In the genomic region with DNA sequence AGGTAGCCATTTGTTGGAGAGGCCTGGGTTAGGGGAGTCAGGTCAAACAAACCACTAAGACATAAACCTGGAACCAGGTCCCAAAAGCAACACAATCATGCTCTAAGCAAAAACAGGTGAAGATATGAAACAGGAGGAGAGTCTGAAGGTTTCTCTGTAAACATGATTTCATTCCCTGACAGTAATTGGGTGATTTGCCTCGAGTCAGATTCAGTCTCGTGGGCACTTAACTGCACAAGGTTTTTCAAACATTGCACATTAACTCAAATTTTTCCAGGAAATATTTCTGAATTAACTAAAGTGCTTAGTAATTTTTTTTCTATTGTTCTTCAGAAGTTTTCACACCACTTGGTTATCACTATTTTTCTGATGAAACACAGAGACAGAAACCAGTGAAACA, we compare ENCODE assay signal across 25 cellular contexts.
"Had no signal": no experiment of that assay in that cellular context is flagged by ENCODE, and none has a peak within 500 bp of the region (broad histone marks: within the 10 kb centered on the region; RNA-seq: fewer than 3 reads in every experiment).

No MANE protein-coding gene starts in this region.

- H3K27ac Mint-ChIP-seq: memory B cell; natural killer cell; neural progenitor cell; stimulated activated memory B cell treated with anti-CD40 and anti-IgM and Interleukin-4, amounts not matched to agents 10 μg/mL and 1 μg/mL and 100 μg/mL, for 72 hours; type B pancreatic cell had no signal

- H2AFZ ChIP-seq: hepatocyte, neural progenitor cell, parathyroid adenoma had no signal

- H3K27me3 ChIP-seq: dorsolateral prefrontal cortex, hepatocyte, neural progenitor cell, sigmoid colon, spleen, testis, tibial artery had no signal

- ATAC-seq: left lobe of liver; natural killer cell; right cardiac atrium; stimulated activated memory B cell treated with anti-CD40 and anti-IgM and Interleukin-4, amounts not matched to agents 10 μg/mL and 1 μg/mL and 100 μg/mL, for 72 hours; stimulated activated naive CD8-positive, alpha-beta T cell treated with anti-CD3 and anti-CD28 coated beads, Interleukin-15, Interleukin-2, amounts not matched to agents 100 U/mL and 50 U/mL, for 24 hours had no signal

- DNase-seq: dorsolateral prefrontal cortex; effector CD4-positive, alpha-beta T cell; head of caudate nucleus; kidney; natural killer cell; right cardiac atrium; sigmoid colon; spleen; stimulated activated CD4-positive, alpha-beta T cell treated with anti-CD3 and anti-CD28 coated beads, Interleukin-4, amount 100 ng/mL, for 4 hours; stimulated activated naive CD8-positive, alpha-beta T cell treated with anti-CD3 and anti-CD28 coated beads, Interleukin-15, Interleukin-2, amounts not matched to agents 100 U/mL and 50 U/mL, for 24 hours; substantia nigra; testis; tibial artery had no signal

- H3K4me3 Mint-ChIP-seq: memory B cell; natural killer cell; neural progenitor cell; stimulated activated memory B cell treated with anti-CD40 and anti-IgM and Interleukin-4, amounts not matched to agents 10 μg/mL and 1 μg/mL and 100 μg/mL, for 72 hours; type B pancreatic cell had no signal

- H3K4me2 ChIP-seq: hepatocyte, neural progenitor cell had no signal

- H3K4me3 ChIP-seq: dorsolateral prefrontal cortex, hepatocyte, lung, neural progenitor cell, prostate gland, sigmoid colon, skin epidermis, spleen, testis, tibial artery had no signal

- H3K4me1 ChIP-seq: parathyroid adenoma, prostate gland, spleen had no signal

- H3K79me2 ChIP-seq: hepatocyte, parathyroid adenoma had no signal

- H3K36me3 ChIP-seq: neural progenitor cell, prostate gland, sigmoid colon, spleen, tibial artery had no signal

- H3K27ac ChIP-seq: hepatocyte, neural progenitor cell, parathyroid adenoma, prostate gland, sigmoid colon, skin epidermis, spleen, testis, tibial artery had no signal

- H3K36me3 Mint-ChIP-seq: memory B cell; natural killer cell; neural progenitor cell; stimulated activated memory B cell treated with anti-CD40 and anti-IgM and Interleukin-4, amounts not matched to agents 10 μg/mL and 1 μg/mL and 100 μg/mL, for 72 hours; type B pancreatic cell had no signal

- H3K4me1 Mint-ChIP-seq: memory B cell; natural killer cell; stimulated activated memory B cell treated with anti-CD40 and anti-IgM and Interleukin-4, amounts not matched to agents 10 μg/mL and 1 μg/mL and 100 μg/mL, for 72 hours had no signal

- H3K9me3 ChIP-seq: prostate gland, sigmoid colon, spleen, testis, tibial artery had no signal

- H3K9me3 Mint-ChIP-seq: memory B cell; natural killer cell; neural progenitor cell; stimulated activated memory B cell treated with anti-CD40 and anti-IgM and Interleukin-4, amounts not matched to agents 10 μg/mL and 1 μg/mL and 100 μg/mL, for 72 hours; type B pancreatic cell had no signal

- FAIRE-seq: colon, frontal cortex, kidney had no signal

- H3K27me3 Mint-ChIP-seq: stimulated activated memory B cell treated with anti-CD40 and anti-IgM and Interleukin-4, amounts not matched to agents 10 μg/mL and 1 μg/mL and 100 μg/mL, for 72 hours had no signal

- H3K9ac ChIP-seq: neural progenitor cell, parathyroid adenoma had no signal
